In genomic region chr7:34900891-34901493, GRCh38 we compare ENCODE assay signal across 11 cellular contexts.
DNase-seq lines count a peak whose midpoint lies in the region; ATAC-seq and TF ChIP-seq lines count a peak whose summit lies in the region.
"Had no signal": no experiment of that assay in that cellular context is flagged by ENCODE, and none has a peak within 500 bp of the region (broad histone marks: within the 10 kb centered on the region; RNA-seq: fewer than 3 reads in every experiment).

No MANE protein-coding gene starts in this region.

- intact Hi-C loops in CD14-positive monocyte (cut with micrococcal nuclease), result no loop called here

- H3K9ac ChIP-seq in KMS-11, result no peak overlapping the region

- no peaks in the 10 kb centered on the region for H3K36me3 ChIP-seq in KMS-11 (ENCODE audit: insufficient read depth)

- no peaks in the 10 kb centered on the region for H3K27me3 ChIP-seq in KMS-11 (ENCODE audit: insufficient read depth, low read depth)

- no peak overlapping the region for H3K27ac ChIP-seq in KMS-11

- no peaks in the 10 kb centered on the region for H3K79me2 ChIP-seq in KMS-11 (ENCODE audit: insufficient read depth, low read depth)

- H3K9me3 Mint-ChIP-seq in endothelial cell (ENCODE audit: unreplicated experiment), result peaks cover 6% of the 10 kb centered on the region
- H3K9me3 Mint-ChIP-seq in CD14-positive monocyte, result peaks cover 13 to 38% (median 27%) of the 10 kb centered on the region in 7 donors

- no peak overlapping the region for H3K4me2 ChIP-seq in KMS-11

- H3K27me3 Mint-ChIP-seq in endothelial cell (ENCODE audit: unreplicated experiment) (peaks cover 10% of the 10 kb centered on the region), CD14-positive monocyte (ENCODE audit: low read depth in 3 of 3) (peaks cover 2 to 7% (median 2%) of the 10 kb centered on the region in 3 donors)

- peaks cover 10% of the 10 kb centered on the region for H3K4me1 ChIP-seq in KMS-11 (ENCODE audit: low read depth, poor library complexity, severe bottlenecking)

- no peak overlapping the region for H3K27ac Mint-ChIP-seq in endothelial cell (ENCODE audit: unreplicated experiment)
- H3K27ac Mint-ChIP-seq in CD14-positive monocyte, result no peak overlapping the region

- peaks cover 2% of the 10 kb centered on the region for H3K36me3 Mint-ChIP-seq in endothelial cell (ENCODE audit: low read depth, unreplicated experiment)
- H3K36me3 Mint-ChIP-seq in CD14-positive monocyte, result no peaks in the 10 kb centered on the region

- peak; percentile 9 to 14 for DNase-seq in AML-193 (lab: John Stamatoyannopoulos, UW)
- DNase-seq in endothelial cell (ENCODE audit: low spot score), result no peak
- no peak for DNase-seq in CD14-positive monocyte (ENCODE audit: low spot score)
- DNase-seq in NCI-H345 (lab: John Stamatoyannopoulos, UW), result no peak
- DNase-seq in globus pallidus (ENCODE audit: low spot score), result no peak
- DNase-seq: cortex of kidney, DMS79 treated with DMSO at 0.1 percent for 48 hours, naive B cell had no signal

- no peak overlapping the region for H3K4me3 ChIP-seq in KMS-11 (IDR thresholded peaks at IDR 0.05; ENCODE audit: insufficient read depth, low read depth, low read length)

- ATAC-seq in GM19395 (IDR thresholded peaks at IDR 0.05; ENCODE audit: unreplicated experiment) (peak; percentile 78), GM19397 (IDR thresholded peaks at IDR 0.05; ENCODE audit: unreplicated experiment) (no peak)

- H3K4me1 Mint-ChIP-seq in endothelial cell (ENCODE audit: unreplicated experiment) (no peaks in the 10 kb centered on the region), CD14-positive monocyte (no peaks in the 10 kb centered on the region)

- H3K4me3 Mint-ChIP-seq in endothelial cell (ENCODE audit: unreplicated experiment) (no peak overlapping the region), CD14-positive monocyte (no peak overlapping the region)
- H3K4me3 Mint-ChIP-seq: naive B cell had no signal

- H2AFZ ChIP-seq in KMS-11 (ENCODE audit: low read depth), result no peak overlapping the region

- TF ChIP-seq CTCF in KMS-11 (conservative IDR thresholded peaks at IDR 0.05; ENCODE audit: low read depth, low read length) (peak; percentile 52; the same call in 1 of the 2 replicates), endothelial cell (IDR thresholded peaks at IDR 0.05; ENCODE audit: unreplicated experiment) (peak; percentile 25), CD14-positive monocyte (IDR thresholded peaks at IDR 0.05) (no peak)

- H4K20me1 ChIP-seq in KMS-11 (ENCODE audit: insufficient read depth), result no peaks in the 10 kb centered on the region

Comparison
In these comparisons a context has a peak if more than half of its experiments do, and no peak if none do; other contexts are left out.
1. DNase-seq: peak in AML-193 (2 of 2); none in endothelial cell (single experiment), CD14-positive monocyte (single experiment), NCI-H345 (single experiment) and globus pallidus (single experiment).